In genomic region chr4:113947484-113947883, GRCh38 we compare ENCODE assay signal across 29 cellular contexts.
"Had no signal": no experiment of that assay in that cellular context is flagged by ENCODE, and none has a peak within 500 bp of the region (broad histone marks: within the 10 kb centered on the region; RNA-seq: fewer than 3 reads in every experiment).

No MANE protein-coding gene starts in this region.

- H3K9me3 Mint-ChIP-seq: dendritic cell treated with granulocyte-macrophage colony-stimulating factor and Interleukin-4, amounts not matched to agents 40 ng/mL and 50 ng/mL, for 4 days; effector memory CD8-positive, alpha-beta T cell; endodermal cell had no signal

- H3K4me3 Mint-ChIP-seq: dendritic cell treated with granulocyte-macrophage colony-stimulating factor and Interleukin-4, amounts not matched to agents 40 ng/mL and 50 ng/mL, for 4 days; effector memory CD8-positive, alpha-beta T cell; endodermal cell had no signal

- H3K27ac Mint-ChIP-seq: dendritic cell treated with granulocyte-macrophage colony-stimulating factor and Interleukin-4, amounts not matched to agents 40 ng/mL and 50 ng/mL, for 4 days; effector memory CD8-positive, alpha-beta T cell; endodermal cell had no signal

- H3K4me1 ChIP-seq: gastrocnemius medialis had no signal

- DNase-seq: colonic mucosa; cortex of kidney; dermis blood vessel endothelial cell; dorsolateral prefrontal cortex; effector CD4-positive, alpha-beta T cell; effector CD8-positive, alpha-beta T cell; effector memory CD4-positive, alpha-beta T cell; effector memory CD8-positive, alpha-beta T cell; endodermal cell; erythroblast; esophagus squamous epithelium; foreskin fibroblast; foreskin keratinocyte; foreskin melanocyte; gastrocnemius medialis; glutamatergic neuron; head of caudate nucleus; heart left ventricle; heart right ventricle had no signal

- H3K9me3 ChIP-seq: colonic mucosa, esophagus muscularis mucosa, esophagus squamous epithelium, gastrocnemius medialis, gastroesophageal sphincter, heart left ventricle, heart right ventricle had no signal

- H3K4me1 Mint-ChIP-seq: endodermal cell had no signal

- H3K27me3 ChIP-seq: colonic mucosa, dorsolateral prefrontal cortex, esophagus muscularis mucosa, esophagus squamous epithelium, foreskin keratinocyte, gastrocnemius medialis, gastroesophageal sphincter, heart left ventricle had no signal

- H3K4me3 ChIP-seq: colonic mucosa, coronary artery, dorsolateral prefrontal cortex, esophagus muscularis mucosa, esophagus squamous epithelium, gastrocnemius medialis, gastroesophageal sphincter, heart left ventricle, heart right ventricle had no signal

- ATAC-seq: effector memory CD8-positive, alpha-beta T cell; esophagus mucosa; foreskin keratinocyte; gastrocnemius medialis; gastroesophageal sphincter; heart left ventricle; heart right ventricle had no signal

- H3K36me3 ChIP-seq: colonic mucosa, esophagus muscularis mucosa, esophagus squamous epithelium, gastrocnemius medialis, gastroesophageal sphincter, heart left ventricle, heart right ventricle had no signal

- FAIRE-seq: colon, endometrium, endothelial cell of umbilical vein, frontal cortex had no signal

- H3K27ac ChIP-seq: colonic mucosa, coronary artery, dorsolateral prefrontal cortex, epithelial cell of prostate, esophagus muscularis mucosa, esophagus squamous epithelium, foreskin keratinocyte, gastrocnemius medialis, gastroesophageal sphincter, heart left ventricle, heart right ventricle had no signal
